In the genomic region with DNA sequence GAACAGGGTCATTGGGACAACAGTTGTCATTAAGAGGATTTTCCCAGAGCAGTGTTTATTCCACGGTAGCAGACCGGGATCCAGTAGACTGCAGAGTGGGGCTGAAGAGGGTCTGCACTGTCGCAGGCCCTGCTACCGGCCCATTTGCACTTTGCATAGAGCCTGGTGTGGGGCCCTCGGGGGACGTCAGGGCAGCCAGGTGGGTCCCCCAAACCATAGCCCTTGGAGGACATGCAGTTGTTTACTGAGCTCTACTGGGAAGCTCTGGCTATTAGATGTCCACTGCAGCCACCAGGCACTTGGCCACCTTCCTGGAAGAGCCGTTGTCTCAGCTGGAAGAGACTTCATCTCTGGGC, we compare ENCODE assay signal across 27 cellular contexts. TPM values are rescaled to one million over a fixed set of nuclear protein-coding genes. Genes with fewer than 3 reads are reported as not detected.
"Had no signal": no experiment of that assay in that cellular context is flagged by ENCODE, and none has a peak within 500 bp of the region (broad histone marks: within the 10 kb centered on the region; RNA-seq: fewer than 3 reads in every experiment).

No MANE protein-coding gene starts in this region.

- FAIRE-seq: pancreas, small intestine had no signal

- H3K36me3 ChIP-seq: heart right ventricle, left ventricle myocardium inferior, pancreas, prostate gland, sigmoid colon, spleen, uterus had no signal

- H3K27ac ChIP-seq: heart right ventricle, hepatocyte, left ventricle myocardium inferior, pancreas, prostate gland, sigmoid colon, spleen, tibial nerve, uterus had no signal

- H3K4me2 ChIP-seq: hepatocyte had no signal

- H3K9me3 Mint-ChIP-seq: naive thymus-derived CD4-positive, alpha-beta T cell; natural killer cell treated with Interleukin-12 subunit alpha and Interleukin-12 subunit beta and Interleukin-15 and Interleukin-18, amount 100 ng/mL, for 72 hours; neural crest cell; stimulated activated memory B cell treated with anti-CD40 and anti-IgM and Interleukin-4, amounts not matched to agents 10 μg/mL and 1 μg/mL and 100 μg/mL, for 72 hours; stimulated activated naive CD8-positive, alpha-beta T cell treated with anti-CD3 and anti-CD28 coated beads, Interleukin-15, amount 100 ng/mL, for 72 hours; type B pancreatic cell had no signal

- H3K27ac Mint-ChIP-seq: natural killer cell treated with Interleukin-12 subunit alpha and Interleukin-12 subunit beta and Interleukin-15 and Interleukin-18, amount 100 ng/mL, for 72 hours; stimulated activated memory B cell treated with anti-CD40 and anti-IgM and Interleukin-4, amounts not matched to agents 10 μg/mL and 1 μg/mL and 100 μg/mL, for 72 hours; type B pancreatic cell had no signal

- H2AFZ ChIP-seq: hepatocyte had no signal

- H3K4me3 ChIP-seq: heart right ventricle, hepatocyte, left ventricle myocardium inferior, lung, mucosa of descending colon, pancreas, prostate gland, sigmoid colon, spleen, tibial nerve, uterus had no signal

- ATAC-seq: heart right ventricle; mucosa of descending colon; naive thymus-derived CD4-positive, alpha-beta T cell; pancreas; right cardiac atrium; stimulated activated memory B cell treated with anti-CD40 and anti-IgM and Interleukin-4, amounts not matched to agents 10 μg/mL and 1 μg/mL and 100 μg/mL, for 72 hours; stimulated activated naive CD8-positive, alpha-beta T cell treated with anti-CD3 and anti-CD28 coated beads, Interleukin-15, amount 100 ng/mL, for 72 hours had no signal

- H3K4me1 ChIP-seq: heart right ventricle, left ventricle myocardium inferior, pancreas, prostate gland, sigmoid colon, tibial nerve, uterus had no signal

- H3K27me3 ChIP-seq: hepatocyte, pancreas, tibial nerve, uterus had no signal

- DNase-seq: heart right ventricle; islet precursor cell; left ventricle myocardium inferior; midbrain; mucosa of descending colon; naive thymus-derived CD4-positive, alpha-beta T cell; pancreas; posterior cingulate gyrus; right cardiac atrium; sigmoid colon; small intestine; spleen; stimulated activated CD4-positive, alpha-beta T cell treated with anti-CD3 and anti-CD28 coated beads, Interleukin-4, amount 100 ng/mL, for 24 hours; stimulated activated naive CD4-positive, alpha-beta T cell treated with Interleukin-2 at 50 U/mL for 16 hours; stimulated activated naive CD8-positive, alpha-beta T cell treated with anti-CD3 and anti-CD28 coated beads, Interleukin-15, amount 100 ng/mL, for 72 hours; substantia nigra; uterus had no signal

- H3K9me3 ChIP-seq: heart right ventricle, left ventricle myocardium inferior, mucosa of descending colon, pancreas, prostate gland, sigmoid colon, spleen, uterus had no signal

- H3K4me3 Mint-ChIP-seq: naive thymus-derived CD4-positive, alpha-beta T cell; natural killer cell treated with Interleukin-12 subunit alpha and Interleukin-12 subunit beta and Interleukin-15 and Interleukin-18, amount 100 ng/mL, for 72 hours; neural crest cell; stimulated activated memory B cell treated with anti-CD40 and anti-IgM and Interleukin-4, amounts not matched to agents 10 μg/mL and 1 μg/mL and 100 μg/mL, for 72 hours; stimulated activated naive CD8-positive, alpha-beta T cell treated with anti-CD3 and anti-CD28 coated beads, Interleukin-15, amount 100 ng/mL, for 72 hours; type B pancreatic cell had no signal

- H3K79me2 ChIP-seq: hepatocyte had no signal

- H3K36me3 Mint-ChIP-seq: natural killer cell treated with Interleukin-12 subunit alpha and Interleukin-12 subunit beta and Interleukin-15 and Interleukin-18, amount 100 ng/mL, for 72 hours; stimulated activated memory B cell treated with anti-CD40 and anti-IgM and Interleukin-4, amounts not matched to agents 10 μg/mL and 1 μg/mL and 100 μg/mL, for 72 hours; type B pancreatic cell had no signal

RNA-seq across cellular contexts. Expression of a gene that starts 45.8 kb away (rescaled TPM):
- total RNA-seq: kidney epithelial cell, left ventricle myocardium inferior, myocyte had no signal
- polyA plus RNA-seq: naive thymus-derived CD4-positive, alpha-beta T cell had no signal
